Comparison of ENCODE assay signal across 33 cellular contexts in the genomic region with DNA sequence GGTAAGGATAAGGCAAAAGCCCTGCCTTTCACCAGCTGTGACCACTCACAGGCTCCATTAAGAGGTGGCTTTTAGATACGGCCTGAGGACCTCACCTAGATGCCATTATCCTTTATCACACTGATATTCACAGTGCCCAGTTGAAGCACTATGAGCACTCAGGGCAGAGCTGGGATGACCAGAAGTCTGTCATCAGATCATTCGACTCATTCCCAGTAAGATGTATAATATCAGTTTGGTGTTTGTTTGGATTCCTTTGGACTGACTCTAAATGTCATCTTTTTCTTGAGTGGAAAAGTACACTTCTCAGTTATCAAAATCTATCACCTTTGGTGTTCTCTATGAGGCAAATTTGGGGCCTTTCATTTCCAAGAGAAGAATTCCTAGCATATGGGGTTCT. TPM values are rescaled to one million over a fixed set of nuclear protein-coding genes. Genes with fewer than 3 reads are reported as not detected.
"Had no signal": no experiment of that assay in that cellular context is flagged by ENCODE, and none has a peak within 500 bp of the region (broad histone marks: within the 10 kb centered on the region; RNA-seq: fewer than 3 reads in every experiment).

No MANE protein-coding gene starts in this region.

- H3K36me3 Mint-ChIP-seq: naive B cell had no signal

- H3K27me3 Mint-ChIP-seq: progenitor cell of endocrine pancreas had no signal

- H3K27ac ChIP-seq: breast epithelium, esophagus squamous epithelium, heart left ventricle, neutrophil, right lobe of liver, testis, transverse colon, WERI-Rb-1 had no signal

- ATAC-seq: activated CD4-positive, CD25-positive, alpha-beta regulatory T cell treated with anti-CD3 and anti-CD28 coated beads, Interleukin-2, amount 50 U/mL, for 24 hours; heart left ventricle; right lobe of liver; stimulated activated naive CD8-positive, alpha-beta T cell treated with anti-CD3 and anti-CD28 coated beads, Interleukin-15, Interleukin-2, amounts not matched to agents 100 U/mL and 50 U/mL, for 24 hours had no signal

- H3K4me3 Mint-ChIP-seq: activated T-helper 1 cell treated with anti-CD3 and anti-CD28 coated beads, Interleukin-12 subunit alpha, Interleukin-12 subunit beta, Interleukin-2, Interleukin-4 antibody, amounts not matched to agents 30 ng/mL and 10 ng/mL and 1 ng/mL, durations not matched to agents 14 hours and 24 hours and 36 hours; mesothelial cell of epicardium; naive B cell; nephron progenitor cell had no signal

- H3K4me1 Mint-ChIP-seq: mesothelial cell of epicardium, nephron progenitor cell had no signal

- DNase-seq: activated CD4-positive, alpha-beta T cell treated with anti-CD3 and anti-CD28 coated beads for 48 hours; activated CD4-positive, alpha-beta T cell treated with anti-CD3 and anti-CD28 coated beads, Interleukin-2, amount 50 U/mL, for 48 hours; activated CD8-positive, alpha-beta memory T cell treated with anti-CD3 and anti-CD28 coated beads for 24 hours; activated gamma-delta T cell treated with Interleukin-2 at 50 U/mL for 16 hours; activated naive CD4-positive, alpha-beta T cell treated with anti-CD3 and anti-CD28 coated beads, Interleukin-2, amount 50 U/mL, for 16 hours; amniotic stem cell; central memory CD4-positive, alpha-beta T cell; dermis blood vessel endothelial cell; effector CD4-positive, alpha-beta T cell; esophagus squamous epithelium; heart left ventricle; naive B cell; nephron progenitor cell; right lobe of liver; stimulated activated CD4-positive, alpha-beta T cell treated with anti-CD3 and anti-CD28 coated beads, Interleukin-2, amount 100 ng/mL, for 48 hours; stimulated activated naive CD8-positive, alpha-beta T cell treated with anti-CD3 and anti-CD28 coated beads, Interleukin-15, Interleukin-2, amounts not matched to agents 100 U/mL and 50 U/mL, for 24 hours; T-helper 9 cell; testis; transverse colon; WERI-Rb-1 had no signal

- FAIRE-seq: TTC549, urothelium cell line had no signal

- H3K4me3 ChIP-seq: breast epithelium, esophagus squamous epithelium, heart left ventricle, right lobe of liver, testis, transverse colon had no signal

- H3K27ac Mint-ChIP-seq: activated T-helper 1 cell treated with anti-CD3 and anti-CD28 coated beads, Interleukin-12 subunit alpha, Interleukin-12 subunit beta, Interleukin-2, Interleukin-4 antibody, amounts not matched to agents 30 ng/mL and 10 ng/mL and 1 ng/mL, durations not matched to agents 14 hours and 24 hours and 36 hours; naive B cell; progenitor cell of endocrine pancreas had no signal

- H3K9me3 ChIP-seq: breast epithelium, esophagus squamous epithelium, heart left ventricle, neutrophil, right lobe of liver, testis, transverse colon had no signal

- H3K27me3 ChIP-seq: breast epithelium, heart left ventricle, neutrophil, right lobe of liver, testis, transverse colon had no signal

- H3K4me1 ChIP-seq: breast epithelium, right lobe of liver, transverse colon had no signal

- H3K36me3 ChIP-seq: breast epithelium, neutrophil, right lobe of liver, transverse colon, WERI-Rb-1 had no signal

- H3K9me3 Mint-ChIP-seq: activated T-helper 1 cell treated with anti-CD3 and anti-CD28 coated beads, Interleukin-12 subunit alpha, Interleukin-12 subunit beta, Interleukin-2, Interleukin-4 antibody, amounts not matched to agents 30 ng/mL and 10 ng/mL and 1 ng/mL, durations not matched to agents 14 hours and 24 hours and 36 hours; mesothelial cell of epicardium; naive B cell; nephron progenitor cell had no signal

RNA-seq across cellular contexts. Expression of a gene that starts 34.9 kb away (rescaled TPM):
- total RNA-seq: activated T-helper 1 cell treated with anti-CD3 and anti-CD28 coated beads, Interleukin-12 subunit alpha, Interleukin-12 subunit beta, Interleukin-2, Interleukin-4 antibody, amounts not matched to agents 30 ng/mL and 10 ng/mL and 1 ng/mL, durations not matched to agents 14 hours and 24 hours and 36 hours; breast epithelium; dermis blood vessel endothelial cell; esophagus squamous epithelium; heart left ventricle; kidney epithelial cell; lower leg skin; mesothelial cell of epicardium; osteocyte; progenitor cell of endocrine pancreas; renal cortical epithelial cell; right lobe of liver; skeletal muscle tissue; testis; transverse colon had no signal
- polyA plus RNA-seq: heart left ventricle had no signal
